16 cellular contexts compared by ENCODE assay signal in the genomic region with DNA sequence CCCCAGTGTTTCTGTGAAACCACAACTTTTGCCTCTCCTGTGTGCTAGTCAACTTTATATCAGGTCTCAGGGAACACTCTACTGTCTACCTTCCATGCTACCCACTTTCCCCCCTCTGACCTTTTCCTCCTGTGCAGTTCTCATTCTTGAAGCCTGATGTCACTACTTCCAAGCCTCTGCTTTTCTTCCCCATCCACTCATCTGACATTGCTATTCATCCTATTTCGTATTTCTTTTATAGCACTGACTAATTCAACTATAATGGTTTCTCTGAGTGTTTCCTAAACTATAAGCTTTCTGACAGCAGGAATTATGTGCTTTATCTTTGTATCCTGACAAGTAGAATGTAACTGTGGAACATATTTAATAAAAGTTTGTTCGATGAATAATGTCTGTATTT. TPM values are rescaled to one million over a fixed set of nuclear protein-coding genes. Genes with fewer than 3 reads are reported as not detected.
DNase-seq lines count a peak whose midpoint lies in the region; ATAC-seq, FAIRE-seq and TF ChIP-seq lines count a peak whose summit lies in the region.
"Had no signal": no experiment of that assay in that cellular context is flagged by ENCODE, and none has a peak within 500 bp of the region (broad histone marks: within the 10 kb centered on the region; RNA-seq: fewer than 3 reads in every experiment).

No MANE protein-coding gene starts in this region.

- peaks cover 29% of the 10 kb centered on the region for H3K36me3 Mint-ChIP-seq in CD8-positive, alpha-beta T cell

- H3K4me3 Mint-ChIP-seq in CD8-positive, alpha-beta T cell: no peak overlapping the region
- H3K4me3 Mint-ChIP-seq: activated B cell treated with CpG ODN at 0.5 μM for 24 hours had no signal

- no peaks in the 10 kb centered on the region for H3K27me3 ChIP-seq in CD8-positive, alpha-beta T cell (ENCODE audit: insufficient read depth, low read length)
- no peaks in the 10 kb centered on the region for H3K27me3 ChIP-seq in aorta (ENCODE audit: control insufficient read depth in 1 of 2, insufficient read depth in 2 of 2, low read length in 1 of 2)
- H3K27me3 ChIP-seq: uterus had no signal

- H3K27ac Mint-ChIP-seq in CD8-positive, alpha-beta T cell: no peak overlapping the region
- H3K27ac Mint-ChIP-seq: activated T-helper 2 cell treated with anti-CD3 and anti-CD28 coated beads, Interferon-gamma antibody, Interleukin-2, Interleukin-4, amounts not matched to agents 10 μg/mL and 5 μg/mL and 100 μg/mL, durations not matched to agents 14 hours and 24 hours and 36 hours had no signal

- 63 to 67% methylated on average over 2 of the region's 2 CpGs for WGBS in aorta, 2 donors

- no peak for FAIRE-seq in HTR-8/SVneo (lab: Jason Lieb, UNC)
- FAIRE-seq: D721Med had no signal

- DNase-seq in CD8-positive, alpha-beta T cell: no peak
- DNase-seq in HTR-8/SVneo (ENCODE audit: insufficient read length, low spot score): peak; percentile 21
- peak; percentile 44 for DNase-seq in dermis blood vessel endothelial cell
- peak; percentile 81 for DNase-seq in kidney glomerular epithelial cell (lab: John Stamatoyannopoulos, UW)
- no peak for DNase-seq in HuH-7.5 (ENCODE audit: low spot score)
- no peak for DNase-seq in aorta
- no peak for DNase-seq in activated CD4-positive, alpha-beta T cell treated with anti-CD3 and anti-CD28 coated beads for 4 hours
- DNase-seq in stimulated activated CD4-positive, alpha-beta T cell treated with anti-CD3 and anti-CD28 coated beads, Interleukin-2, amount 100 ng/mL, for 24 hours: no peak
- DNase-seq: activated B cell treated with CpG ODN at 0.5 μM for 24 hours, hypothalamus, NCI-H524 treated with DMSO at 0.1 percent for 48 hours, SIG-M5, uterus had no signal

- TF ChIP-seq CTCF in CD8-positive, alpha-beta T cell (IDR thresholded peaks at IDR 0.05): peak; percentile 22

- POLR2A ChIA-PET in CD8-positive, alpha-beta T cell (lab: Charles Lee): interaction anchor here (1.1 kb wide), 1 partner anchor 109 kb away, joined by 3 read pairs; no protein-coding TSS in a partner anchor

- no peak overlapping the region for H3K27ac ChIP-seq in CD8-positive, alpha-beta T cell (ENCODE audit: low read depth, low read length)
- H3K27ac ChIP-seq in aorta (ENCODE audit: low read depth in 1 of 2, low read length in 2 of 2): no peak overlapping the region
- H3K27ac ChIP-seq: HL-60, uterus had no signal

- H3K4me3 ChIP-seq in CD8-positive, alpha-beta T cell (ENCODE audit: low read depth, low read length): no peak overlapping the region
- no peak overlapping the region for H3K4me3 ChIP-seq in aorta (ENCODE audit: low read length in 2 of 2)
- H3K4me3 ChIP-seq: uterus had no signal

- peaks cover 8% of the 10 kb centered on the region for H3K36me3 ChIP-seq in CD8-positive, alpha-beta T cell (ENCODE audit: insufficient read depth, low read length)
- no peaks in the 10 kb centered on the region for H3K36me3 ChIP-seq in aorta (ENCODE audit: control insufficient read depth in 1 of 2, insufficient read depth in 2 of 2, low read length in 1 of 2)
- H3K36me3 ChIP-seq: uterus had no signal

- CTCF ChIA-PET in CD8-positive, alpha-beta T cell (lab: Charles Lee): interaction anchor here (0.8 to 1.0 kb wide), 2 partner anchors 9 to 240 kb away, joined by 3 to 4 read pairs; no protein-coding TSS in a partner anchor

- no peaks in the 10 kb centered on the region for H3K27me3 Mint-ChIP-seq in CD8-positive, alpha-beta T cell (ENCODE audit: low read depth)
- H3K27me3 Mint-ChIP-seq: activated B cell treated with CpG ODN at 0.5 μM for 24 hours had no signal

- peak; percentile 26 for ATAC-seq in CD8-positive, alpha-beta T cell
- ATAC-seq in aorta (ENCODE audit: low FRiP score): no peak

- peaks cover 7% of the 10 kb centered on the region for H3K9me3 Mint-ChIP-seq in CD8-positive, alpha-beta T cell

- H3K4me1 Mint-ChIP-seq in CD8-positive, alpha-beta T cell (ENCODE audit: low read depth): peaks cover 8% of the 10 kb centered on the region

- intact Hi-C loops in CD8-positive, alpha-beta T cell (cut with DNase I, micrococcal nuclease): no loop called here
- intact Hi-C loops in aorta (cut with DNase I): no loop called here

- peaks cover 4% of the 10 kb centered on the region for H3K9me3 ChIP-seq in CD8-positive, alpha-beta T cell (ENCODE audit: low read length)
- peaks cover 2% of the 10 kb centered on the region for H3K9me3 ChIP-seq in aorta (ENCODE audit: control insufficient read depth, low read length)
- H3K9me3 ChIP-seq: uterus had no signal

- no peaks in the 10 kb centered on the region for H3K4me1 ChIP-seq in CD8-positive, alpha-beta T cell (ENCODE audit: insufficient read depth, low read length)
- H3K4me1 ChIP-seq in aorta (ENCODE audit: control insufficient read depth in 1 of 2, insufficient read depth in 2 of 2, low read length in 2 of 2): no peaks in the 10 kb centered on the region
- H3K4me1 ChIP-seq: uterus had no signal

RNA-seq across cellular contexts. Expression of a gene that starts 18.2 kb away (rescaled TPM):
- total RNA-seq in CD8-positive, alpha-beta T cell: 10 to 100 TPM; 32.1 to 40.7 TPM
- total RNA-seq in dermis blood vessel endothelial cell (19.8 and 21.3 TPM in 2 replicates), aorta (10 to 100 TPM in 1 of 2 donors, 1 to 10 TPM in 1; 8.6 to 17.0 TPM)
- polyA plus RNA-seq in aorta: 10 to 100 TPM; 18.4 to 30.7 TPM

Comparison
In these comparisons a context has a peak if more than half of its experiments do, and no peak if none do; other contexts are left out.
1. DNase-seq: peak in HTR-8/SVneo (single experiment), dermis blood vessel endothelial cell (single experiment) and kidney glomerular epithelial cell (single experiment); none in CD8-positive, alpha-beta T cell (0 of 7), HuH-7.5 (single experiment), aorta (0 of 2), activated CD4-positive, alpha-beta T cell treated with anti-CD3 and anti-CD28 coated beads for 4 hours (0 of 2) and stimulated activated CD4-positive, alpha-beta T cell treated with anti-CD3 and anti-CD28 coated beads, Interleukin-2, amount 100 ng/mL, for 24 hours (0 of 2).